Comparison of ENCODE assay signal across 2 cellular contexts in genomic region chr21:41954654-41955499, GRCh38.
TF ChIP-seq lines count a peak whose summit lies in the region.

No MANE protein-coding gene starts in this region.

TF ChIP-seq in H1, 55 proteins besides CTCF, POLR2A, EP300 and RAD21:
- no peak for TF ChIP-seq TBP (IDR thresholded peaks at IDR 0.05; ENCODE audit: low read depth, low read length)
- no peak for TF ChIP-seq EZH2 (IDR thresholded peaks at IDR 0.05; ENCODE audit: low read depth, low read length, severe bottlenecking)
- no peak for TF ChIP-seq RFX5 (IDR thresholded peaks at IDR 0.05; ENCODE audit: borderline replicate concordance, low read depth, low read length)
- TF ChIP-seq EGR1 (IDR thresholded peaks at IDR 0.05; ENCODE audit: borderline replicate concordance, low read depth, low read length): no peak
- no peak for TF ChIP-seq BACH1 (IDR thresholded peaks at IDR 0.05; ENCODE audit: low read length)
- no peak for TF ChIP-seq CHD7 (IDR thresholded peaks at IDR 0.05; ENCODE audit: insufficient replicate concordance, low read length)
- no peak for TF ChIP-seq BCL11A (IDR thresholded peaks at IDR 0.05; ENCODE audit: low read depth in 2 of 2, low read length in 2 of 2)
- no peak for TF ChIP-seq NRF1 (IDR thresholded peaks at IDR 0.05; ENCODE audit: low read depth, low read length)
- TF ChIP-seq POU5F1 (IDR thresholded peaks at IDR 0.05; ENCODE audit: low read depth, low read length): no peak
- no peak for TF ChIP-seq RBBP5 (IDR thresholded peaks at IDR 0.05; ENCODE audit: borderline replicate concordance, low read depth, low read length)
- TF ChIP-seq KDM4A (IDR thresholded peaks at IDR 0.05; ENCODE audit: low read depth, low read length, severe bottlenecking): no peak
- TF ChIP-seq KDM1A (IDR thresholded peaks at IDR 0.05; ENCODE audit: borderline replicate concordance, low read length): no peak
- no peak for TF ChIP-seq CBX5 (IDR thresholded peaks at IDR 0.05; ENCODE audit: low read depth, low read length)
- TF ChIP-seq SP1 (IDR thresholded peaks at IDR 0.05; ENCODE audit: low read depth, low read length): no peak
- no peak for TF ChIP-seq CHD1 (IDR thresholded peaks at IDR 0.05; ENCODE audit: low read depth, low read length)
TF ChIP-seq in H1: peak in this region for 0.

TF ChIP-seq in SK-N-SH treated with all-trans-retinoic acid at 6 μM for 48 hours, 23 proteins besides CTCF, POLR2A, EP300 and RAD21:
- TF ChIP-seq TCF4 (CRISPR knock-in tag; IDR thresholded peaks at IDR 0.05; ENCODE audit: borderline replicate concordance) (no peak), ZNF70 (CRISPR knock-in tag; IDR thresholded peaks at IDR 0.05) (no peak), TOX (CRISPR knock-in tag; IDR thresholded peaks at IDR 0.05; ENCODE audit: borderline replicate concordance) (no peak), ISL1 (CRISPR knock-in tag; IDR thresholded peaks at IDR 0.05) (no peak), BACH2 (CRISPR knock-in tag; IDR thresholded peaks at IDR 0.05; ENCODE audit: borderline replicate concordance) (no peak), ZNF8 (CRISPR knock-in tag; IDR thresholded peaks at IDR 0.05) (no peak), ZFP3 (CRISPR knock-in tag; IDR thresholded peaks at IDR 0.05) (no peak), SNAI2 (CRISPR knock-in tag; IDR thresholded peaks at IDR 0.05) (no peak)
